Comparison of ENCODE assay signal across 1 cellular context in the genomic region with DNA sequence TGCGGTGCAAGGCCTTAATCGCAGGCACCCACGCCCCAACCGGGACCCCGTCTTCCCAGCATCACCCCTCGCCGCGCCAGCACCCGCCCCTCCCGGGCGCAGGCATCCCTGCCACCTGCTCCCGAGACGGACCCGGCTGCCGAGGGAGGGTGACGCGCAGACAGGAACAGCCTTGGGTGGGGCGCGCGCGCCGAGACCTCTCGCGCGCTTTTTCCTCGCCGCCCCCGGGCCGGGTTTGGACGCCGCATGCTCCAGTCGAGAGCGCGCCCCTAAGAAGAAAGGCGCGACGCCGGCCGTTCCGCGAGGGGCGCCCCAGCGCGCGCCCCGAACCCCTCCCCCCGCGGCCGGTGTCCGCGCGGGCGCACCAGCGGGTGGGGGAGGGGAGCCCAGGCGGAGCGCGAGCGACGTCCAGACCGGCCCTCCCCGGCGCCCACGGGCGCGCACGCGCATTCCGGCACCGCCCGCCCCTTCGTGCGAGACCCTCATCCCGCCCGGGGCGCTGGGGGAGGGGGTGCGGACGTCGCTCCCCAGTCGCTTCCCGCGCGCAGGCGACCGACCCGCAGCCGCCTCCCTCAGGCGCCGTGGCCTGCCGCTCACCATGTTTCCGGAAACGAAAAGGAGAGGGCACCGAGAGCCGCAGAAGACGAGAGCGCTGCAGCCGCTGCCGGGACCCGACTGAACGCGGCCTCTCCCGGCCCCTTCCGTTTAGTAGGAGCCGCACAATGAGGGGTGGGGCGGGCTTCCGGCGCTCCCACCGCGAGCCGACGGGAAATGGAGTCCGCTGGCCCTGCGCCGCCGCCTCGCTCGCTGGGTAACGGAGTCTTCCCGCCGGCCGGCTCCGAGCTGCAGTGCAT.
TF ChIP-seq lines count a peak whose summit lies in the region.

A gene (minus strand): TSS at position 681 of the 854 bp plus-strand sequence. CDS start 81 bp downstream, at position 600.

TF ChIP-seq in K562, 482 proteins besides CTCF, POLR2A, EP300 and RAD21 (continued from another document and continues in another):
- TF ChIP-seq, protein P1, sequence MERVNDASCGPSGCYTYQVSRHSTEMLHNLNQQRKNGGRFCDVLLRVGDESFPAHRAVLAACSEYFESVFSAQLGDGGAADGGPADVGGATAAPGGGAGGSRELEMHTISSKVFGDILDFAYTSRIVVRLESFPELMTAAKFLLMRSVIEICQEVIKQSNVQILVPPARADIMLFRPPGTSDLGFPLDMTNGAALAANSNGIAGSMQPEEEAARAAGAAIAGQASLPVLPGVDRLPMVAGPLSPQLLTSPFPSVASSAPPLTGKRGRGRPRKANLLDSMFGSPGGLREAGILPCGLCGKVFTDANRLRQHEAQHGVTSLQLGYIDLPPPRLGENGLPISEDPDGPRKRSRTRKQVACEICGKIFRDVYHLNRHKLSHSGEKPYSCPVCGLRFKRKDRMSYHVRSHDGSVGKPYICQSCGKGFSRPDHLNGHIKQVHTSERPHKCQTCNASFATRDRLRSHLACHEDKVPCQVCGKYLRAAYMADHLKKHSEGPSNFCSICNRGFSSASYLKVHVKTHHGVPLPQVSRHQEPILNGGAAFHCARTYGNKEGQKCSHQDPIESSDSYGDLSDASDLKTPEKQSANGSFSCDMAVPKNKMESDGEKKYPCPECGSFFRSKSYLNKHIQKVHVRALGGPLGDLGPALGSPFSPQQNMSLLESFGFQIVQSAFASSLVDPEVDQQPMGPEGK (CRISPR knock-in tag; IDR thresholded peaks at IDR 0.05; ENCODE audit: borderline replicate concordance): no peak
- no peak for TF ChIP-seq GTF2A2 (tag; IDR thresholded peaks at IDR 0.05)
- TF ChIP-seq, protein P2, sequence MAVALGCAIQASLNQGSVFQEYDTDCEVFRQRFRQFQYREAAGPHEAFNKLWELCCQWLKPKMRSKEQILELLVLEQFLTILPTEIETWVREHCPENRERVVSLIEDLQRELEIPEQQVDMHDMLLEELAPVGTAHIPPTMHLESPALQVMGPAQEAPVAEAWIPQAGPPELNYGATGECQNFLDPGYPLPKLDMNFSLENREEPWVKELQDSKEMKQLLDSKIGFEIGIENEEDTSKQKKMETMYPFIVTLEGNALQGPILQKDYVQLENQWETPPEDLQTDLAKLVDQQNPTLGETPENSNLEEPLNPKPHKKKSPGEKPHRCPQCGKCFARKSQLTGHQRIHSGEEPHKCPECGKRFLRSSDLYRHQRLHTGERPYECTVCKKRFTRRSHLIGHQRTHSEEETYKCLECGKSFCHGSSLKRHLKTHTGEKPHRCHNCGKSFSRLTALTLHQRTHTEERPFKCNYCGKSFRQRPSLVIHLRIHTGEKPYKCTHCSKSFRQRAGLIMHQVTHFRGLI (CRISPR knock-in tag; IDR thresholded peaks at IDR 0.05): no peak
- TF ChIP-seq ZFX (CRISPR knock-in tag; IDR thresholded peaks at IDR 0.05): peak; percentile 71
- peak; percentile 68; the same call in 1 of the 2 replicates for TF ChIP-seq ELF2 (CRISPR knock-in tag; IDR thresholded peaks at IDR 0.05)
- TF ChIP-seq BHLHE40 (IDR thresholded peaks at IDR 0.05; ENCODE audit: low read length): no peak
- peak; percentile 67 for TF ChIP-seq CCNT2 (IDR thresholded peaks at IDR 0.05; ENCODE audit: borderline replicate concordance, extremely low read depth, insufficient read length, low read depth, low read length)
- TF ChIP-seq NR4A1 (CRISPR knock-in tag; IDR thresholded peaks at IDR 0.05): 0 out of 2 replicates have a peak, but pooled peaks have one; percentile 18
- TF ChIP-seq NR4A1 (tag; IDR thresholded peaks at IDR 0.05): 0 out of 2 replicates have a peak, but pooled peaks have one; percentile 39
- TF ChIP-seq, protein P3, sequence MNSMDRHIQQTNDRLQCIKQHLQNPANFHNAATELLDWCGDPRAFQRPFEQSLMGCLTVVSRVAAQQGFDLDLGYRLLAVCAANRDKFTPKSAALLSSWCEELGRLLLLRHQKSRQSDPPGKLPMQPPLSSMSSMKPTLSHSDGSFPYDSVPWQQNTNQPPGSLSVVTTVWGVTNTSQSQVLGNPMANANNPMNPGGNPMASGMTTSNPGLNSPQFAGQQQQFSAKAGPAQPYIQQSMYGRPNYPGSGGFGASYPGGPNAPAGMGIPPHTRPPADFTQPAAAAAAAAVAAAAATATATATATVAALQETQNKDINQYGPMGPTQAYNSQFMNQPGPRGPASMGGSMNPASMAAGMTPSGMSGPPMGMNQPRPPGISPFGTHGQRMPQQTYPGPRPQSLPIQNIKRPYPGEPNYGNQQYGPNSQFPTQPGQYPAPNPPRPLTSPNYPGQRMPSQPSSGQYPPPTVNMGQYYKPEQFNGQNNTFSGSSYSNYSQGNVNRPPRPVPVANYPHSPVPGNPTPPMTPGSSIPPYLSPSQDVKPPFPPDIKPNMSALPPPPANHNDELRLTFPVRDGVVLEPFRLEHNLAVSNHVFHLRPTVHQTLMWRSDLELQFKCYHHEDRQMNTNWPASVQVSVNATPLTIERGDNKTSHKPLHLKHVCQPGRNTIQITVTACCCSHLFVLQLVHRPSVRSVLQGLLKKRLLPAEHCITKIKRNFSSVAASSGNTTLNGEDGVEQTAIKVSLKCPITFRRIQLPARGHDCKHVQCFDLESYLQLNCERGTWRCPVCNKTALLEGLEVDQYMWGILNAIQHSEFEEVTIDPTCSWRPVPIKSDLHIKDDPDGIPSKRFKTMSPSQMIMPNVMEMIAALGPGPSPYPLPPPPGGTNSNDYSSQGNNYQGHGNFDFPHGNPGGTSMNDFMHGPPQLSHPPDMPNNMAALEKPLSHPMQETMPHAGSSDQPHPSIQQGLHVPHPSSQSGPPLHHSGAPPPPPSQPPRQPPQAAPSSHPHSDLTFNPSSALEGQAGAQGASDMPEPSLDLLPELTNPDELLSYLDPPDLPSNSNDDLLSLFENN (IDR thresholded peaks at IDR 0.05; ENCODE audit: low read depth in 2 of 2, low read length in 2 of 2): peak; percentile 38 to 83; a peak in 2 of 4 replicates
- no peak for TF ChIP-seq TSC22D4 (tag; IDR thresholded peaks at IDR 0.05)
- no peak for TF ChIP-seq ZNF347 (CRISPR knock-in tag; IDR thresholded peaks at IDR 0.05; ENCODE audit: low read depth)
- no peak for TF ChIP-seq FOXP1 (CRISPR knock-in tag; IDR thresholded peaks at IDR 0.05)
- TF ChIP-seq, protein P4, sequence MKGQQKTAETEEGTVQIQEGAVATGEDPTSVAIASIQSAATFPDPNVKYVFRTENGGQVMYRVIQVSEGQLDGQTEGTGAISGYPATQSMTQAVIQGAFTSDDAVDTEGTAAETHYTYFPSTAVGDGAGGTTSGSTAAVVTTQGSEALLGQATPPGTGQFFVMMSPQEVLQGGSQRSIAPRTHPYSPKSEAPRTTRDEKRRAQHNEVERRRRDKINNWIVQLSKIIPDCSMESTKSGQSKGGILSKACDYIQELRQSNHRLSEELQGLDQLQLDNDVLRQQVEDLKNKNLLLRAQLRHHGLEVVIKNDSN (CRISPR knock-in tag; IDR thresholded peaks at IDR 0.05): no peak
- TF ChIP-seq SIN3A (IDR thresholded peaks at IDR 0.05; ENCODE audit: borderline replicate concordance in 2 of 2, control insufficient read depth in 1 of 2, low read depth in 2 of 2, low read length in 2 of 2): peak; percentile 77 to 80; a peak in 3 of 4 replicates
- no peak; the same call in 1 of the 2 replicates for TF ChIP-seq TRIM28 (IDR thresholded peaks at IDR 0.05)
- peak; percentile 70; the same call in 1 of the 2 replicates for TF ChIP-seq GTF2F1 (IDR thresholded peaks at IDR 0.05; ENCODE audit: low read depth, low read length)
- TF ChIP-seq HNRNPLL (IDR thresholded peaks at IDR 0.05; ENCODE audit: low read depth, low read length, poor library complexity, severe bottlenecking): peak; percentile 75
- TF ChIP-seq, protein P5, sequence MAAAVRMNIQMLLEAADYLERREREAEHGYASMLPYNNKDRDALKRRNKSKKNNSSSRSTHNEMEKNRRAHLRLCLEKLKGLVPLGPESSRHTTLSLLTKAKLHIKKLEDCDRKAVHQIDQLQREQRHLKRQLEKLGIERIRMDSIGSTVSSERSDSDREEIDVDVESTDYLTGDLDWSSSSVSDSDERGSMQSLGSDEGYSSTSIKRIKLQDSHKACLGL (CRISPR knock-in tag; IDR thresholded peaks at IDR 0.05; ENCODE audit: borderline replicate concordance, poor library complexity, severe bottlenecking): peak; percentile 43
- TF ChIP-seq ATF7 (IDR thresholded peaks at IDR 0.05): peak; percentile 74
- peak in 1 of 3 experiments; percentile 55 for TF ChIP-seq YY1 (IDR thresholded peaks at IDR 0.05; ENCODE audit: borderline replicate concordance in 1 of 3, control insufficient read depth in 1 of 3, extremely low read depth in 1 of 3, insufficient read depth in 3 of 3, insufficient read length in 1 of 3, insufficient replicate concordance in 2 of 3, low read depth in 1 of 3, low read length in 2 of 3)
- TF ChIP-seq CXXC5 (CRISPR knock-in tag; IDR thresholded peaks at IDR 0.05): peak; percentile 73
- TF ChIP-seq SNRNP70 (optimal IDR thresholded peaks at IDR 0.05; ENCODE audit: low read depth, low read length): no peak
- TF ChIP-seq, protein P6, sequence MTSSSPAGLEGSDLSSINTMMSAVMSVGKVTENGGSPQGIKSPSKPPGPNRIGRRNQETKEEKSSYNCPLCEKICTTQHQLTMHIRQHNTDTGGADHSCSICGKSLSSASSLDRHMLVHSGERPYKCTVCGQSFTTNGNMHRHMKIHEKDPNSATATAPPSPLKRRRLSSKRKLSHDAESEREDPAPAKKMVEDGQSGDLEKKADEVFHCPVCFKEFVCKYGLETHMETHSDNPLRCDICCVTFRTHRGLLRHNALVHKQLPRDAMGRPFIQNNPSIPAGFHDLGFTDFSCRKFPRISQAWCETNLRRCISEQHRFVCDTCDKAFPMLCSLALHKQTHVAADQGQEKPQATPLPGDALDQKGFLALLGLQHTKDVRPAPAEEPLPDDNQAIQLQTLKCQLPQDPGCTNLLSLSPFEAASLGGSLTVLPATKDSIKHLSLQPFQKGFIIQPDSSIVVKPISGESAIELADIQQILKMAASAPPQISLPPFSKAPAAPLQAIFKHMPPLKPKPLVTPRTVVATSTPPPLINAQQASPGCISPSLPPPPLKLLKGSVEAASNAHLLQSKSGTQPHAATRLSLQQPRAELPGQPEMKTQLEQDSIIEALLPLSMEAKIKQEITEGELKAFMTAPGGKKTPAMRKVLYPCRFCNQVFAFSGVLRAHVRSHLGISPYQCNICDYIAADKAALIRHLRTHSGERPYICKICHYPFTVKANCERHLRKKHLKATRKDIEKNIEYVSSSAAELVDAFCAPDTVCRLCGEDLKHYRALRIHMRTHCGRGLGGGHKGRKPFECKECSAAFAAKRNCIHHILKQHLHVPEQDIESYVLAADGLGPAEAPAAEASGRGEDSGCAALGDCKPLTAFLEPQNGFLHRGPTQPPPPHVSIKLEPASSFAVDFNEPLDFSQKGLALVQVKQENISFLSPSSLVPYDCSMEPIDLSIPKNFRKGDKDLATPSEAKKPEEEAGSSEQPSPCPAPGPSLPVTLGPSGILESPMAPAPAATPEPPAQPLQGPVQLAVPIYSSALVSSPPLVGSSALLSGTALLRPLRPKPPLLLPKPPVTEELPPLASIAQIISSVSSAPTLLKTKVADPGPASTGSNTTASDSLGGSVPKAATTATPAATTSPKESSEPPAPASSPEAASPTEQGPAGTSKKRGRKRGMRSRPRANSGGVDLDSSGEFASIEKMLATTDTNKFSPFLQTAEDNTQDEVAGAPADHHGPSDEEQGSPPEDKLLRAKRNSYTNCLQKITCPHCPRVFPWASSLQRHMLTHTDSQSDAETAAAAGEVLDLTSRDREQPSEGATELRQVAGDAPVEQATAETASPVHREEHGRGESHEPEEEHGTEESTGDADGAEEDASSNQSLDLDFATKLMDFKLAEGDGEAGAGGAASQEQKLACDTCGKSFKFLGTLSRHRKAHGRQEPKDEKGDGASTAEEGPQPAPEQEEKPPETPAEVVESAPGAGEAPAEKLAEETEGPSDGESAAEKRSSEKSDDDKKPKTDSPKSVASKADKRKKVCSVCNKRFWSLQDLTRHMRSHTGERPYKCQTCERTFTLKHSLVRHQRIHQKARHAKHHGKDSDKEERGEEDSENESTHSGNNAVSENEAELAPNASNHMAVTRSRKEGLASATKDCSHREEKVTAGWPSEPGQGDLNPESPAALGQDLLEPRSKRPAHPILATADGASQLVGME (CRISPR knock-in tag; IDR thresholded peaks at IDR 0.05): no peak
- peak; percentile 88 for TF ChIP-seq BRD4 (IDR thresholded peaks at IDR 0.05)
- TF ChIP-seq, protein P7, sequence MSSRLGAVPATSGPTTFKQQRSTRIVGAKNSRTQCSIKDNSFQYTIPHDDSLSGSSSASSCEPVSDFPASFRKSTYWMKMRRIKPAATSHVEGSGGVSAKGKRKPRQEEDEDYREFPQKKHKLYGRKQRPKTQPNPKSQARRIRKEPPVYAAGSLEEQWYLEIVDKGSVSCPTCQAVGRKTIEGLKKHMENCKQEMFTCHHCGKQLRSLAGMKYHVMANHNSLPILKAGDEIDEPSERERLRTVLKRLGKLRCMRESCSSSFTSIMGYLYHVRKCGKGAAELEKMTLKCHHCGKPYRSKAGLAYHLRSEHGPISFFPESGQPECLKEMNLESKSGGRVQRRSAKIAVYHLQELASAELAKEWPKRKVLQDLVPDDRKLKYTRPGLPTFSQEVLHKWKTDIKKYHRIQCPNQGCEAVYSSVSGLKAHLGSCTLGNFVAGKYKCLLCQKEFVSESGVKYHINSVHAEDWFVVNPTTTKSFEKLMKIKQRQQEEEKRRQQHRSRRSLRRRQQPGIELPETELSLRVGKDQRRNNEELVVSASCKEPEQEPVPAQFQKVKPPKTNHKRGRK (tag; IDR thresholded peaks at IDR 0.05): no peak
- TF ChIP-seq, protein P8, sequence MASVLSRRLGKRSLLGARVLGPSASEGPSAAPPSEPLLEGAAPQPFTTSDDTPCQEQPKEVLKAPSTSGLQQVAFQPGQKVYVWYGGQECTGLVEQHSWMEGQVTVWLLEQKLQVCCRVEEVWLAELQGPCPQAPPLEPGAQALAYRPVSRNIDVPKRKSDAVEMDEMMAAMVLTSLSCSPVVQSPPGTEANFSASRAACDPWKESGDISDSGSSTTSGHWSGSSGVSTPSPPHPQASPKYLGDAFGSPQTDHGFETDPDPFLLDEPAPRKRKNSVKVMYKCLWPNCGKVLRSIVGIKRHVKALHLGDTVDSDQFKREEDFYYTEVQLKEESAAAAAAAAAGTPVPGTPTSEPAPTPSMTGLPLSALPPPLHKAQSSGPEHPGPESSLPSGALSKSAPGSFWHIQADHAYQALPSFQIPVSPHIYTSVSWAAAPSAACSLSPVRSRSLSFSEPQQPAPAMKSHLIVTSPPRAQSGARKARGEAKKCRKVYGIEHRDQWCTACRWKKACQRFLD (CRISPR knock-in tag; IDR thresholded peaks at IDR 0.05): peak; percentile 92
- TF ChIP-seq SMARCA5 (IDR thresholded peaks at IDR 0.05): no peak; the same call in 1 of the 2 replicates
- peak; percentile 30; the same call in 1 of the 2 replicates for TF ChIP-seq HLTF (IDR thresholded peaks at IDR 0.05)
- TF ChIP-seq ZNF143 (CRISPR knock-in tag; IDR thresholded peaks at IDR 0.05): peak; percentile 95
- TF ChIP-seq ZNF551 (CRISPR knock-in tag; IDR thresholded peaks at IDR 0.05): no peak
- TF ChIP-seq ZNF146 (CRISPR knock-in tag; IDR thresholded peaks at IDR 0.05; ENCODE audit: unreplicated experiment): no peak
- peak; percentile 81; the same call in 1 of the 2 replicates for TF ChIP-seq ILF3 (IDR thresholded peaks at IDR 0.05; ENCODE audit: borderline replicate concordance)
- peak; percentile 43 for TF ChIP-seq PCBP2 (IDR thresholded peaks at IDR 0.05; ENCODE audit: low read depth, low read length, poor library complexity, severe bottlenecking)
